In the genomic region with DNA sequence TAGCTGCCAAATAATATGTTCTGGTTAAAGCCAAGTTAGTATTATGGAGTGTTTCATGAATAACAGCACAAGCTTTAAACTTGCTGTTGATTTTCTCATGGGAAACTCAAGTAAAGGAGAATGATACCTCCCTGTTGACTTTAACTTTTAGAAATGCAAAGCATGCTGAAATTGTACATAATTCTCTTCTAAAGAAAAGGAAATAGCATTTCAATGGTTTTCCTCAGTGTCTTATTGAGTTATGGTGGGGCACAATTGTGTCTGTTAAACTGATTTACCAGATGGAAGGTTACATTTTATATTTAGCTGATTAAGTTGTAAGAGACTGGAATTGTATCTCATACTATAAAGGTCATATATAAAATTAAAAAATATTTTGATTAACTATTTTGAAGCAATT, we compare ENCODE assay signal across 21 cellular contexts.
"Had no signal": no experiment of that assay in that cellular context is flagged by ENCODE, and none has a peak within 500 bp of the region (broad histone marks: within the 10 kb centered on the region; RNA-seq: fewer than 3 reads in every experiment).

No MANE protein-coding gene starts in this region.

- ATAC-seq: left cardiac atrium; left lung; lower lobe of right lung; natural killer cell; right lobe of liver; stimulated activated memory B cell treated with anti-CD40 and anti-IgM and Interleukin-4, amounts not matched to agents 10 μg/mL and 1 μg/mL and 100 μg/mL, for 72 hours; stimulated activated naive CD8-positive, alpha-beta T cell treated with anti-CD3 and anti-CD28 coated beads, Interleukin-15, amount 100 ng/mL, for 72 hours had no signal

- DNase-seq: hippocampal formation; kidney glomerular epithelial cell; left cardiac atrium; left lung; lower lobe of right lung; mammary epithelial cell; mesenchymal stem cell; naive B cell; natural killer cell; nephron progenitor cell; ovary; right lobe of liver; stimulated activated CD4-positive, alpha-beta T cell treated with anti-CD3 and anti-CD28 coated beads, Interleukin-1b, Interleukin-23, amount 100 ng/mL, for 48 hours; stimulated activated CD4-positive, alpha-beta T cell treated with anti-CD3 and anti-CD28 coated beads, Interleukin-2, amount 100 ng/mL, for 48 hours; stimulated activated CD4-positive, alpha-beta T cell treated with anti-CD3 and anti-CD28 coated beads, Interleukin-4, amount 100 ng/mL, for 4 hours; stimulated activated CD8-positive, alpha-beta memory T cell treated with anti-CD3 and anti-CD28 coated beads, Interleukin-4, amount 100 ng/mL, for 48 hours; stimulated activated naive CD4-positive, alpha-beta T cell treated with Interleukin-2 at 50 U/mL for 16 hours; stimulated activated naive CD8-positive, alpha-beta T cell treated with anti-CD3 and anti-CD28 coated beads, Interleukin-15, amount 100 ng/mL, for 72 hours; substantia nigra; uterus had no signal
